Comparison of ENCODE assay signal across 8 cellular contexts in the genomic region with DNA sequence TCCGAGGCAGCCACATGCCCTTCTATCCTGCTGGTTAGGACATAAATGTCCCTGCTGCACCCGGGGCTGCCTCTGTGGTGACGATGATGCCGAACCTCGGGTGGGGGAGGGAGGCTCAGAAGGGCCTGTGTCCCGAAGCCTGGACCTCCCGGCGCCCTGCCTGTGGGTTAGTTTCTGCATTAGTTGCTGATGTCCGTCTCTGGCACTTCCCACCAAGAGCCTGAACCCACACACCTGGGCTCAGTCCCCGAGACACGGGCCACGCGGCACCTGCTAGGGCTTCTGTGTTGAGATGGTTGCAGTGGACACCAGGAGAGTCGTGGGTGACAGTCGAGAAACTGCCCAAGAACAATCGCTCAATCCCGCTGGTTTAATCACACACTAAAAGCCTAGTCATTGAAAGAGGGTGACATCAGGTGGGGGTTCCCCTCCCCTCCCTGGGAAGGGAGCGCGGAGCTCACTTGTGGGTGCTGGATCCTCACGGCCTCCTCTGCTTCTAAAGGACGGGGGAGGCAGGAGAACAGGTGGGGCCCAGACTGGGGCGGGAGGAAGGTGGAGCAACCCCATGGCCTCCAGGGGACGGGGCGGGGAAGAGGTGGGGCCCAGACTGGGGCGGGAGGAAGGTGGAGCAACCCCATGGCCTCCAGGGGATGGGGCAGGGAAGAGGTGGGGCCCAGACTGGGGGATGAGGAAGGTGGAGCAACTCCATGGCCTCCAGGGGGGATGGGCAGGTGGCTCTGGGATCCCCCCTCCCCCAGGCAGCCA. TPM values are rescaled to one million over a fixed set of nuclear protein-coding genes. Genes with fewer than 3 reads are reported as not detected.
A peak's percentile ranks its signal among the peaks of the same experiment; 100 is the strongest.
DNase-seq lines count a peak whose midpoint lies in the region; ATAC-seq and TF ChIP-seq lines count a peak whose summit lies in the region.
"Not testable (repeated sequence)": the region's sequence is repeated elsewhere in the genome, so short reads cannot be mapped to it uniquely, and the experiment has no call there.

No MANE protein-coding gene starts in this region.

- TF ChIP-seq CTCF in type B pancreatic cell (conservative IDR thresholded peaks at IDR 0.05): not testable (repeated sequence)

- peak; percentile 87 for ATAC-seq in GM18499 (IDR thresholded peaks at IDR 0.05; ENCODE audit: insufficient read depth, unreplicated experiment)
- ATAC-seq in naive B cell (ENCODE audit: low read depth in 2 of 2): peak in 1 of 2 donors; percentile 94

- H2AFZ ChIP-seq in Karpas-422 (ENCODE audit: low read length): not testable (repeated sequence)

- H3K4me3 ChIP-seq in HAP-1; Karpas-422 (ENCODE audit: low read length): not testable (repeated sequence)

- H3K27me3 Mint-ChIP-seq in naive B cell: peaks cover 5 to 25% (median 22%) of the 10 kb centered on the region in 3 donors
- H3K27me3 Mint-ChIP-seq in type B pancreatic cell: not testable (repeated sequence)

- not testable (repeated sequence) for H3K27ac ChIP-seq in Karpas-422 (ENCODE audit: low read length)

- peak overlapping the region in 1 of 6 donors; percentile 30 for H3K27ac Mint-ChIP-seq in naive B cell
- peak overlapping the region; percentile 51 for H3K27ac Mint-ChIP-seq in type B pancreatic cell

- not testable (repeated sequence) for H3K4me1 ChIP-seq in HAP-1; Karpas-422 (ENCODE audit: low read length)

- H3K79me2 ChIP-seq in Karpas-422 (ENCODE audit: low read length): not testable (repeated sequence)

- DNase-seq in HAP-1 (ENCODE audit: low spot score in 2 of 2): peak; percentile 63 to 90
- DNase-seq in Karpas-422: peak; percentile 53
- peak; percentile 71 for DNase-seq in SK-N-DZ (ENCODE audit: low spot score)
- DNase-seq in activated T-helper 1 cell treated with anti-CD3 and anti-CD28 coated beads, Interleukin-2, amount 50 U/mL, for 16 hours (ENCODE audit: low read depth in 1 of 2, low spot score in 1 of 2): peak; percentile 14 to 32
- DNase-seq in globus pallidus (ENCODE audit: low spot score): peak; percentile 8
- DNase-seq in naive B cell: peak; percentile 15
- peak; percentile 79 for DNase-seq in type B pancreatic cell (ENCODE audit: extremely low spot score, unreplicated experiment)

- H3K9me2 ChIP-seq in Karpas-422 (replicated peaks; ENCODE audit: insufficient read depth, low read length): not testable (repeated sequence)

- H3K9me3 Mint-ChIP-seq in naive B cell, type B pancreatic cell: not testable (repeated sequence)

- not testable (repeated sequence) for H4K20me1 ChIP-seq in Karpas-422 (ENCODE audit: insufficient read depth, low read depth, low read length)

- not testable (repeated sequence) for H3K27me3 ChIP-seq in HAP-1 (ENCODE audit: low read depth); Karpas-422 (ENCODE audit: low read length)

- not testable (repeated sequence) for H3K36me3 Mint-ChIP-seq in naive B cell, type B pancreatic cell

- peaks cover 0 to 11% (median 4%) of the 10 kb centered on the region in 3 donors for H3K4me1 Mint-ChIP-seq in naive B cell
- not testable (repeated sequence) for H3K4me1 Mint-ChIP-seq in type B pancreatic cell (ENCODE audit: unreplicated experiment)

- H3K9me3 ChIP-seq in HAP-1; Karpas-422 (ENCODE audit: low read length): not testable (repeated sequence)

- peak overlapping the region in 4 of 8 donors; percentile 43 to 80 (median 72) for H3K4me3 Mint-ChIP-seq in naive B cell
- H3K4me3 Mint-ChIP-seq in type B pancreatic cell: not testable (repeated sequence)

- H3K9ac ChIP-seq in Karpas-422 (ENCODE audit: low read length): not testable (repeated sequence)

- H3K4me2 ChIP-seq in Karpas-422 (ENCODE audit: low read depth, low read length, poor library complexity, severe bottlenecking): not testable (repeated sequence)

- in situ Hi-C loops in HAP-1 (cut with MboI; ENCODE audit: low sequenced_read_pairs): not testable (repeated sequence)

- H3K36me3 ChIP-seq in HAP-1 (replicated peaks); Karpas-422 (ENCODE audit: insufficient read depth, low read length): not testable (repeated sequence)

RNA-seq across cellular contexts. Expression of a gene that starts 29.0 kb away (rescaled TPM):
- total RNA-seq in Karpas-422 (2014; rRNA removed; shearing (Covaris generic); ENCODE audit: low replicate concordance): 30.0 and 48.8 TPM in 2 replicates
- polyA plus RNA-seq in SK-N-DZ (2014; cell fraction: cytosol; rRNA removed): 43.3 and 48.0 TPM in 2 replicates
- polyA plus RNA-seq in SK-N-DZ (2014; cell fraction: nucleus; rRNA removed): 204 and 270 TPM in 2 replicates
- polyA plus RNA-seq in naive B cell (ENCODE audit: low read depth in 6 of 6): 10 to 100 TPM in 5 of 6 donors, 1 to 10 TPM in 1; 10.0 to 33.5 (median 19.0) TPM
- total RNA-seq in type B pancreatic cell (ENCODE audit: low replicate concordance): 46.3 and 59.3 TPM in 2 replicates

Comparison
In these comparisons a context has a peak if more than half of its experiments do, and no peak if none do; other contexts are left out.
1. DNase-seq: peak in every context shown above with its lines; median percentile 79 in type B pancreatic cell; 76 in HAP-1; 71 in SK-N-DZ; 53 in Karpas-422; 23 in activated T-helper 1 cell treated with anti-CD3 and anti-CD28 coated beads, Interleukin-2, amount 50 U/mL, for 16 hours; 15 in naive B cell; 8 in globus pallidus.